1 cellular context compared by ENCODE assay signal in the genomic region with DNA sequence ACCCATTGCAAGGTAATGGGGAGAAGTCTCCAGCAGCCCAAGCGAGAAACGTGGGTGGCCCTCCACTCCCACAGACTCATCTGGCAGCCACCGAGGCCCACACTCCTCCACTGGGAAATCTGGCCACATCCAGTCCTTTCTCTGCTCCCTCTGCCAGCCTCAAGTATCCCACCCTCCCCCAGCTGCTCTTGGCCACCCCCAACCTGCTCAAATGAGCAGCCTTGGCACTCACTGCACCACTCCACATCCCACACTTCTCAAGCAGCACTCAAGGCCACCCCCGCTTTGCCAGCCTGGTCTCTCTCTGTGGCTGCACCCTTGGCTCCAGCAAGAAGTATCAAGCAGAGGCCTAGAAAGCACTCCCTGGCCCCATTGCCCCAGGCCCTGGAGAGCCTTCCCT.
TF ChIP-seq lines count a peak whose summit lies in the region.

No MANE protein-coding gene starts in this region.

TF ChIP-seq in HepG2, 621 proteins besides CTCF, POLR2A, EP300 and RAD21 (continued from another document):
- TF ChIP-seq, protein P1, sequence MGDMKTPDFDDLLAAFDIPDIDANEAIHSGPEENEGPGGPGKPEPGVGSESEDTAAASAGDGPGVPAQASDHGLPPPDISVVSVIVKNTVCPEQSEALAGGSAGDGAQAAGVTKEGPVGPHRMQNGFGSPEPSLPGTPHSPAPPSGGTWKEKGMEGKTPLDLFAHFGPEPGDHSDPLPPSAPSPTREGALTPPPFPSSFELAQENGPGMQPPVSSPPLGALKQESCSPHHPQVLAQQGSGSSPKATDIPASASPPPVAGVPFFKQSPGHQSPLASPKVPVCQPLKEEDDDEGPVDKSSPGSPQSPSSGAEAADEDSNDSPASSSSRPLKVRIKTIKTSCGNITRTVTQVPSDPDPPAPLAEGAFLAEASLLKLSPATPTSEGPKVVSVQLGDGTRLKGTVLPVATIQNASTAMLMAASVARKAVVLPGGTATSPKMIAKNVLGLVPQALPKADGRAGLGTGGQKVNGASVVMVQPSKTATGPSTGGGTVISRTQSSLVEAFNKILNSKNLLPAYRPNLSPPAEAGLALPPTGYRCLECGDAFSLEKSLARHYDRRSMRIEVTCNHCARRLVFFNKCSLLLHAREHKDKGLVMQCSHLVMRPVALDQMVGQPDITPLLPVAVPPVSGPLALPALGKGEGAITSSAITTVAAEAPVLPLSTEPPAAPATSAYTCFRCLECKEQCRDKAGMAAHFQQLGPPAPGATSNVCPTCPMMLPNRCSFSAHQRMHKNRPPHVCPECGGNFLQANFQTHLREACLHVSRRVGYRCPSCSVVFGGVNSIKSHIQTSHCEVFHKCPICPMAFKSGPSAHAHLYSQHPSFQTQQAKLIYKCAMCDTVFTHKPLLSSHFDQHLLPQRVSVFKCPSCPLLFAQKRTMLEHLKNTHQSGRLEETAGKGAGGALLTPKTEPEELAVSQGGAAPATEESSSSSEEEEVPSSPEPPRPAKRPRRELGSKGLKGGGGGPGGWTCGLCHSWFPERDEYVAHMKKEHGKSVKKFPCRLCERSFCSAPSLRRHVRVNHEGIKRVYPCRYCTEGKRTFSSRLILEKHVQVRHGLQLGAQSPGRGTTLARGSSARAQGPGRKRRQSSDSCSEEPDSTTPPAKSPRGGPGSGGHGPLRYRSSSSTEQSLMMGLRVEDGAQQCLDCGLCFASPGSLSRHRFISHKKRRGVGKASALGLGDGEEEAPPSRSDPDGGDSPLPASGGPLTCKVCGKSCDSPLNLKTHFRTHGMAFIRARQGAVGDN (CRISPR knock-in tag; IDR thresholded peaks at IDR 0.05): no peak
- TF ChIP-seq HDAC2 (CRISPR knock-in tag; IDR thresholded peaks at IDR 0.05): no peak
- no peak for TF ChIP-seq ZNF569 (CRISPR knock-in tag; IDR thresholded peaks at IDR 0.05; ENCODE audit: borderline replicate concordance)
